2 cellular contexts compared by ENCODE assay signal in genomic region chr3:149233323-149233722, GRCh38.
TF ChIP-seq lines count a peak whose summit lies in the region.

No MANE protein-coding gene starts in this region.

TF ChIP-seq in HepG2, 621 proteins besides CTCF, POLR2A, EP300 and RAD21:
- TF ChIP-seq NFATC3 (CRISPR knock-in tag; IDR thresholded peaks at IDR 0.05) (no peak), EEA1 (CRISPR knock-in tag; IDR thresholded peaks at IDR 0.05; ENCODE audit: borderline replicate concordance) (no peak)
TF ChIP-seq in HepG2: peak in this region for 0.

TF ChIP-seq in K562, 482 proteins besides CTCF, POLR2A, EP300 and RAD21 (continues in another document):
- peak; percentile 81 for TF ChIP-seq MTA2 (IDR thresholded peaks at IDR 0.05; ENCODE audit: low read depth)
- TF ChIP-seq PHB2 (IDR thresholded peaks at IDR 0.05; ENCODE audit: low read depth) = 0 out of 2 replicates have a peak, but pooled peaks have one; percentile 39
- no peak for TF ChIP-seq ZNF316 (IDR thresholded peaks at IDR 0.05)
- peak in 1 of 2 experiments; percentile 67; a peak in 1 of 4 replicates for TF ChIP-seq MLLT1 (IDR thresholded peaks at IDR 0.05)
- no peak for TF ChIP-seq ARHGAP35 (IDR thresholded peaks at IDR 0.05; ENCODE audit: partially characterized antibody)
- TF ChIP-seq TAF1 (IDR thresholded peaks at IDR 0.05; ENCODE audit: control insufficient read depth, extremely low read depth, insufficient read depth, low read length, severe bottlenecking) = peak; percentile 19
- TF ChIP-seq CHAMP1 (IDR thresholded peaks at IDR 0.05) = no peak
- TF ChIP-seq GABPA (tag; conservative IDR thresholded peaks at IDR 0.05; ENCODE audit: low read depth) = no peak
- TF ChIP-seq MAFG (tag; conservative IDR thresholded peaks at IDR 0.05) = no peak
- no peak for TF ChIP-seq PPARD (CRISPR knock-in tag; IDR thresholded peaks at IDR 0.05)
- 0 out of 2 replicates have a peak, but pooled peaks have one; percentile 34 for TF ChIP-seq HDAC2 (IDR thresholded peaks at IDR 0.05)
- no peak for TF ChIP-seq C11orf30 (IDR thresholded peaks at IDR 0.05; ENCODE audit: low read depth)
- TF ChIP-seq POLR2G (IDR thresholded peaks at IDR 0.05; ENCODE audit: low read depth, low read length) = no peak
- no peak for TF ChIP-seq EP400 (IDR thresholded peaks at IDR 0.05)
- TF ChIP-seq BCL6 (CRISPR knock-in tag; IDR thresholded peaks at IDR 0.05) = no peak
- no peak for TF ChIP-seq GTF3C2 (IDR thresholded peaks at IDR 0.05; ENCODE audit: borderline replicate concordance, extremely low read depth, insufficient read length)
- TF ChIP-seq ARID1B (IDR thresholded peaks at IDR 0.05) = peak; percentile 92
- no peak for TF ChIP-seq STAG1 (CRISPR knock-in tag; IDR thresholded peaks at IDR 0.05; ENCODE audit: borderline replicate concordance)
- no peak for TF ChIP-seq GTF2F1 (IDR thresholded peaks at IDR 0.05; ENCODE audit: low read depth, low read length)
- TF ChIP-seq ATF1 (CRISPR knock-in tag; IDR thresholded peaks at IDR 0.05) = no peak
- 0 out of 2 replicates have a peak, but pooled peaks have one; percentile 21 for TF ChIP-seq ATF1 (tag; IDR thresholded peaks at IDR 0.05)
- TF ChIP-seq TEAD4 (IDR thresholded peaks at IDR 0.05; ENCODE audit: low read length) = peak; percentile 97
- no peak for TF ChIP-seq TEAD4 (CRISPR knock-in tag; IDR thresholded peaks at IDR 0.05; ENCODE audit: borderline replicate concordance)
- 0 out of 2 replicates have a peak, but pooled peaks have one; percentile 40 for TF ChIP-seq MEF2D (tag; conservative IDR thresholded peaks at IDR 0.05; ENCODE audit: low read depth)
- no peak for TF ChIP-seq TAF7 (tag; IDR thresholded peaks at IDR 0.05)
- no peak for TF ChIP-seq ATF3 (IDR thresholded peaks at IDR 0.05)
- no peak for TF ChIP-seq ATF3 (CRISPR knock-in tag; conservative IDR thresholded peaks at IDR 0.05)
- no peak for TF ChIP-seq NR4A1 (CRISPR knock-in tag; IDR thresholded peaks at IDR 0.05)
- TF ChIP-seq NR4A1 (tag; IDR thresholded peaks at IDR 0.05) = no peak
- TF ChIP-seq ZNF586 (CRISPR knock-in tag; conservative IDR thresholded peaks at IDR 0.05) = no peak
- peak; percentile 48; the same call in 1 of the 2 replicates for TF ChIP-seq RNF2 (IDR thresholded peaks at IDR 0.05)
- TF ChIP-seq SFPQ (IDR thresholded peaks at IDR 0.05; ENCODE audit: low read depth, low read length) = no peak
- TF ChIP-seq ZNF282 (CRISPR knock-in tag; IDR thresholded peaks at IDR 0.05) = no peak
- TF ChIP-seq POLR2AphosphoS5 (IDR thresholded peaks at IDR 0.05; ENCODE audit: control insufficient read depth, insufficient read depth, low read depth, low read length) = peak; percentile 94
- no peak for TF ChIP-seq ARID3B (CRISPR knock-in tag; IDR thresholded peaks at IDR 0.05; ENCODE audit: borderline replicate concordance)
- TF ChIP-seq VEZF1 (CRISPR knock-in tag; IDR thresholded peaks at IDR 0.05) = peak; percentile 52
- peak; percentile 88 for TF ChIP-seq CBFA2T2 (conservative IDR thresholded peaks at IDR 0.05)
- peak in 1 of 2 experiments; percentile 24; a peak in 1 of 4 replicates for TF ChIP-seq ARNT (IDR thresholded peaks at IDR 0.05)
- no peak for TF ChIP-seq RREB1 (CRISPR knock-in tag; IDR thresholded peaks at IDR 0.05)
- TF ChIP-seq STAT5A (IDR thresholded peaks at IDR 0.05; ENCODE audit: borderline replicate concordance, low read length) = peak; percentile 79
- peak; percentile 83 for TF ChIP-seq DPF2 (IDR thresholded peaks at IDR 0.05)
- peak; percentile 43; the same call in 1 of the 2 replicates for TF ChIP-seq ZNF766 (CRISPR knock-in tag; conservative IDR thresholded peaks at IDR 0.05)
- TF ChIP-seq OTX1 (CRISPR knock-in tag; IDR thresholded peaks at IDR 0.05) = no peak
